ENCODE assay signal across 8 cellular contexts in genomic region chr11:85854557-85855340, GRCh38. TPM values are rescaled to one million over a fixed set of nuclear protein-coding genes. Genes with fewer than 3 reads are reported as not detected.
DNase-seq lines count a peak whose midpoint lies in the region; TF ChIP-seq lines count a peak whose summit lies in the region.

No MANE protein-coding gene starts in this region.

- H3K4me1 ChIP-seq in HAP-1, result peaks cover 9% of the 10 kb centered on the region
- peaks cover 6% of the 10 kb centered on the region for H3K4me1 ChIP-seq in neuron (ENCODE audit: insufficient read depth, low read length)

- no peaks in the 10 kb centered on the region; the same call in 1 of the 2 replicates for H3K9me3 ChIP-seq in HAP-1
- H3K9me3 ChIP-seq in neuron (ENCODE audit: low read length), result peaks cover 3% of the 10 kb centered on the region

- peak overlapping the region; percentile 95 for H2AFZ ChIP-seq in neuron (ENCODE audit: low read depth, low read length)

- H3K27me3 ChIP-seq in HAP-1 (ENCODE audit: low read depth) (no peaks in the 10 kb centered on the region), neuron (ENCODE audit: insufficient read depth, low read length) (no peaks in the 10 kb centered on the region)

- H3K4me3 ChIP-seq in HAP-1, result peak overlapping the region; percentile 34
- H3K4me3 ChIP-seq in neuron (ENCODE audit: low read length), result peak overlapping the region; percentile 74

- DNase-seq in GDM1 (lab: John Stamatoyannopoulos, UW) (peak; percentile 88), HAP-1 (ENCODE audit: low spot score in 2 of 2) (peak; percentile 89 to 91), M059J (ENCODE audit: low read depth) (peak; percentile 92), activated gamma-delta T cell (lab: John Stamatoyannopoulos, UW) (peak; percentile 80), foreskin melanocyte (peak; percentile 83), stromal cell of bone marrow (ENCODE audit: low read depth) (peak; percentile 81)

- in situ Hi-C loops in HAP-1 (cut with MboI; ENCODE audit: low sequenced_read_pairs), result loop anchor here (10.0 kb wide), 2 partner anchors 340 to 440 kb away; no protein-coding TSS in a partner anchor

- peak; percentile 54 for TF ChIP-seq POLR2A in Raji (IDR thresholded peaks at IDR 0.05; ENCODE audit: insufficient read depth, low read depth, low read length)

- H3K36me3 ChIP-seq in HAP-1 (replicated peaks) (no peaks in the 10 kb centered on the region), neuron (ENCODE audit: insufficient read depth, low read length) (no peaks in the 10 kb centered on the region)

RNA-seq across cellular contexts. Expression of gene CCDC83, which starts 0.4 kb away (rescaled TPM):
- 0.05 TPM in 1 of 2 replicates, not detected in the other for total RNA-seq in M059J (2014; rRNA removed; shearing (Covaris generic))

RNA-seq across cellular contexts. Expression of gene SYTL2, which starts 43.8 kb away (rescaled TPM):
- total RNA-seq in M059J (2014; rRNA removed; shearing (Covaris generic)), result 46.8 and 80.3 TPM in 2 replicates

Comparison
In these comparisons a context has a peak if more than half of its experiments do, and no peak if none do; other contexts are left out.
1. Peak in every context shown above with its lines: DNase-seq and H3K4me3 ChIP-seq.